Comparison of ENCODE assay signal across 2 cellular contexts in genomic region chr19:1917926-1918325, GRCh38.
A peak's percentile ranks its signal among the peaks of the same experiment; 100 is the strongest.
TF ChIP-seq lines count a peak whose summit lies in the region.

No MANE protein-coding gene starts in this region.

TF ChIP-seq in HepG2, 621 proteins besides CTCF, POLR2A, EP300 and RAD21:
- peak; percentile 18 for TF ChIP-seq AGO2 (optimal IDR thresholded peaks at IDR 0.05; ENCODE audit: low read depth, low read length)
- TF ChIP-seq, protein P1, sequence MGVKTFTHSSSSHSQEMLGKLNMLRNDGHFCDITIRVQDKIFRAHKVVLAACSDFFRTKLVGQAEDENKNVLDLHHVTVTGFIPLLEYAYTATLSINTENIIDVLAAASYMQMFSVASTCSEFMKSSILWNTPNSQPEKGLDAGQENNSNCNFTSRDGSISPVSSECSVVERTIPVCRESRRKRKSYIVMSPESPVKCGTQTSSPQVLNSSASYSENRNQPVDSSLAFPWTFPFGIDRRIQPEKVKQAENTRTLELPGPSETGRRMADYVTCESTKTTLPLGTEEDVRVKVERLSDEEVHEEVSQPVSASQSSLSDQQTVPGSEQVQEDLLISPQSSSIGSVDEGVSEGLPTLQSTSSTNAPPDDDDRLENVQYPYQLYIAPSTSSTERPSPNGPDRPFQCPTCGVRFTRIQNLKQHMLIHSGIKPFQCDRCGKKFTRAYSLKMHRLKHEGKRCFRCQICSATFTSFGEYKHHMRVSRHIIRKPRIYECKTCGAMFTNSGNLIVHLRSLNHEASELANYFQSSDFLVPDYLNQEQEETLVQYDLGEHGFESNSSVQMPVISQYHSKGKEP (CRISPR knock-in tag; IDR thresholded peaks at IDR 0.05), result no peak

TF ChIP-seq in IMR-90, 13 proteins besides CTCF, POLR2A, EP300 and RAD21:
- TF ChIP-seq USF2 (IDR thresholded peaks at IDR 0.05; ENCODE audit: low read depth, low read length), result no peak
